8 cellular contexts compared by ENCODE assay signal in genomic region chr21:36321325-36322082, GRCh38. TPM values are rescaled to one million over a fixed set of nuclear protein-coding genes. Genes with fewer than 3 reads are reported as not detected.
DNase-seq lines count a peak whose midpoint lies in the region; ATAC-seq and TF ChIP-seq lines count a peak whose summit lies in the region.

No MANE protein-coding gene starts in this region.

- H3K4ac ChIP-seq in mesendoderm (ENCODE audit: low read depth, low read length) = no peak overlapping the region

- intact Hi-C loops in uterus (cut with DNase I; ENCODE audit: low total_unique reads) = no loop called here

- no peak overlapping the region for H2BK120ac ChIP-seq in mesendoderm (ENCODE audit: low read depth, low read length)

- H3K27ac ChIP-seq in HL-60 (replicated peaks) = peak overlapping the region; percentile 90
- H3K27ac ChIP-seq in mesendoderm (ENCODE audit: low read depth, low read length) = peak overlapping the region; percentile 13
- peak overlapping the region; percentile 91 to 98 for H3K27ac ChIP-seq in uterus

- H3K56ac ChIP-seq in mesendoderm (ENCODE audit: low read length) = peak overlapping the region; percentile 95

- no peak overlapping the region for H2BK15ac ChIP-seq in mesendoderm (replicated peaks; ENCODE audit: low read depth)

- H3K4me3 ChIP-seq in HL-60 (replicated peaks; ENCODE audit: insufficient read depth, low read length) (peak overlapping the region; percentile 56), mesendoderm (ENCODE audit: low read length) (no peak overlapping the region), uterus (peak overlapping the region; percentile 46 to 95)

- peak overlapping the region; percentile 87 for H3K9ac ChIP-seq in mesendoderm (ENCODE audit: low read length)

- H3K9me3 ChIP-seq in uterus = no peaks in the 10 kb centered on the region

- ATAC-seq in HG03565 (IDR thresholded peaks at IDR 0.05; ENCODE audit: unreplicated experiment) (no peak), GM21528 (IDR thresholded peaks at IDR 0.05; ENCODE audit: low FRiP score, unreplicated experiment) (no peak)

- H3K79me1 ChIP-seq in mesendoderm (ENCODE audit: low read length) = no peaks in the 10 kb centered on the region

- peaks cover 55% of the 10 kb centered on the region for H3K79me2 ChIP-seq in mesendoderm (ENCODE audit: control insufficient read depth, insufficient read depth, low read length)

- WGBS in mesendoderm (ENCODE audit: extremely low coverage, insufficient coverage, low lambda C conversion rate) = no CpG with 5 or more reads among the region's 8 CpGs

- no peak overlapping the region for H4K8ac ChIP-seq in mesendoderm (ENCODE audit: low read depth, low read length)

- no peak overlapping the region for H4K5ac ChIP-seq in mesendoderm (ENCODE audit: low read length)

- H3K4me2 ChIP-seq in mesendoderm (ENCODE audit: low read length) = peak overlapping the region; percentile 57

- no peak overlapping the region for H3K23ac ChIP-seq in mesendoderm (ENCODE audit: low read length)

- H3K27me3 ChIP-seq in HL-60 (ENCODE audit: insufficient read depth, poor library complexity, severe bottlenecking) (no peaks in the 10 kb centered on the region), mesendoderm (ENCODE audit: insufficient read depth, low read length, poor library complexity) (peaks cover 3% of the 10 kb centered on the region), uterus (no peaks in the 10 kb centered on the region)

- H2AK5ac ChIP-seq in mesendoderm (ENCODE audit: low read length) = no peak overlapping the region

- peaks cover 2% of the 10 kb centered on the region for H3K4me1 ChIP-seq in mesendoderm (ENCODE audit: control insufficient read depth, low read depth, low read length)
- H3K4me1 ChIP-seq in uterus = peaks cover 0 to 13% of the 10 kb centered on the region in 2 donors

- H3K36me3 ChIP-seq in mesendoderm (ENCODE audit: control insufficient read depth, insufficient read depth, low read length) (no peaks in the 10 kb centered on the region), uterus (no peaks in the 10 kb centered on the region)

- H2BK5ac ChIP-seq in mesendoderm (ENCODE audit: low read length) = no peak overlapping the region

- peak; percentile 28 for DNase-seq in COLO829 (ENCODE audit: low spot score)
- DNase-seq in HL-60 (ENCODE audit: low read depth in 1 of 2, low spot score in 1 of 2) = peak in 1 of 2 experiments; percentile 49
- peak; percentile 3 for DNase-seq in SHP77 treated with DMSO at 0.1 percent for 48 hours (lab: John Stamatoyannopoulos, UW)
- peak; percentile 17 for DNase-seq in dedifferentiated amniotic fluid mesenchymal stem cell (ENCODE audit: extremely low spot score)
- DNase-seq in mesendoderm = peak; percentile 81
- no peak for DNase-seq in uterus

- no peak overlapping the region for H3K18ac ChIP-seq in mesendoderm (ENCODE audit: low read length)

- no peak for TF ChIP-seq POLR2A in uterus (IDR thresholded peaks at IDR 0.05)

- TF ChIP-seq CTCF in HL-60 (IDR thresholded peaks at IDR 0.05; ENCODE audit: insufficient read depth, low read length) = no peak
- TF ChIP-seq CTCF in uterus (IDR thresholded peaks at IDR 0.05) = no peak

RNA-seq across cellular contexts. Expression of gene MORC3, which starts 1.5 kb away (rescaled TPM):
- 9.4 TPM for polyA plus RNA-seq in mesendoderm (2013, experiment 1 of 2)
- 10.0 TPM for polyA plus RNA-seq in mesendoderm (2013, experiment 2 of 2)
- 10 to 100 TPM; 23.3 to 95.1 (median 59.4) TPM for total RNA-seq in uterus

Comparison
In these comparisons a context has a peak if more than half of its experiments do, and no peak if none do; other contexts are left out.
1. DNase-seq: peak in COLO829 (single experiment), SHP77 treated with DMSO at 0.1 percent for 48 hours (single experiment), dedifferentiated amniotic fluid mesenchymal stem cell (single experiment) and mesendoderm (single experiment); none in uterus (0 of 2).
2. H3K27ac ChIP-seq: peak in every context shown above with its lines; median percentile 94 in uterus; 90 in HL-60; 13 in mesendoderm.